ENCODE assay signal across 12 cellular contexts in genomic region chr4:26273308-26273980, GRCh38. TPM values are rescaled to one million over a fixed set of nuclear protein-coding genes. Genes with fewer than 3 reads are reported as not detected.
A peak's percentile ranks its signal among the peaks of the same experiment; 100 is the strongest.
DNase-seq lines count a peak whose midpoint lies in the region; ATAC-seq and TF ChIP-seq lines count a peak whose summit lies in the region.
"Had no signal": no experiment of that assay in that cellular context is flagged by ENCODE, and none has a peak within 500 bp of the region (broad histone marks: within the 10 kb centered on the region; RNA-seq: fewer than 3 reads in every experiment).

No MANE protein-coding gene starts in this region.

- peak overlapping the region; percentile 69 for H2AFZ ChIP-seq in OCI-LY3 (ENCODE audit: low read depth, low read length)

- H3K27ac ChIP-seq in OCI-LY3 (ENCODE audit: low read length) = no peak overlapping the region
- H3K27ac ChIP-seq in sigmoid colon = peak overlapping the region; percentile 28 to 70 (median 70)

- intact Hi-C loops in Right ventricle myocardium superior (cut with DNase I) (no loop called here), sigmoid colon (cut with DNase I) (no loop called here)

- H3K9me3 ChIP-seq in OCI-LY3 (ENCODE audit: insufficient read depth, low read length) (no peaks in the 10 kb centered on the region), sigmoid colon (no peaks in the 10 kb centered on the region)

- no peak overlapping the region for H3K9ac ChIP-seq in OCI-LY3 (ENCODE audit: low read length)

- H3K27me3 ChIP-seq in H7 (ENCODE audit: control insufficient read depth, insufficient read depth, low read length) (no peaks in the 10 kb centered on the region), OCI-LY3 (ENCODE audit: low read depth, low read length) (no peaks in the 10 kb centered on the region), sigmoid colon (no peaks in the 10 kb centered on the region)

- TF ChIP-seq CTCF in OCI-LY3 (IDR thresholded peaks at IDR 0.05; ENCODE audit: low read depth, low read length) = no peak
- TF ChIP-seq CTCF in sigmoid colon (IDR thresholded peaks at IDR 0.05) = no peak

- peak; percentile 25 for DNase-seq in H7
- DNase-seq in Right ventricle myocardium superior = peak; percentile 68
- DNase-seq in sigmoid colon = peak; percentile 71
- no peak for DNase-seq in COLO829 (ENCODE audit: low spot score)
- no peak for DNase-seq in DMS153 treated with DMSO at 0.1 percent for 48 hours (lab: John Stamatoyannopoulos, UW; ENCODE audit: unreplicated experiment)
- no peak for DNase-seq in NCI-H748 treated with DMSO at 0.1 percent for 48 hours (lab: John Stamatoyannopoulos, UW)
- DNase-seq: activated naive CD4-positive, alpha-beta T cell treated with Interleukin-2 at 50 U/mL for 16 hours; DND-41; HCEC 1CT; NCI-H1105 treated with DMSO at 0.1 percent for 48 hours had no signal

- no peaks in the 10 kb centered on the region for H3K79me2 ChIP-seq in OCI-LY3 (ENCODE audit: low read length)

- ATAC-seq in Right ventricle myocardium superior (ENCODE audit: poor library complexity) = peak; percentile 68
- ATAC-seq: stimulated activated memory B cell treated with anti-CD40 and anti-IgM and Interleukin-4, amounts not matched to agents 10 μg/mL and 1 μg/mL and 100 μg/mL, for 72 hours had no signal

- peak overlapping the region; percentile 71 for H3K4me2 ChIP-seq in OCI-LY3 (ENCODE audit: low read length)

- H3K4me3 ChIP-seq in H7 (ENCODE audit: insufficient read depth, low read depth, low read length) (no peak overlapping the region), OCI-LY3 (ENCODE audit: low read length) (peak overlapping the region; percentile 37), sigmoid colon (no peak overlapping the region)

- H3K4me1 ChIP-seq in OCI-LY3 (ENCODE audit: low read length) (peaks cover 21% of the 10 kb centered on the region), sigmoid colon (peaks cover 0 to 23% (median 19%) of the 10 kb centered on the region in 4 donors)

- no peaks in the 10 kb centered on the region for H4K20me1 ChIP-seq in OCI-LY3 (ENCODE audit: insufficient read depth, low read length)

- H3K36me3 ChIP-seq in H7 (replicated peaks; ENCODE audit: control insufficient read depth, insufficient read depth, low read length) (no peaks in the 10 kb centered on the region), OCI-LY3 (replicated peaks; ENCODE audit: low read depth, low read length) (no peaks in the 10 kb centered on the region), sigmoid colon (no peaks in the 10 kb centered on the region)

- no peak for TF ChIP-seq EP300 in sigmoid colon (IDR thresholded peaks at IDR 0.05)

- 62 to 84% methylated on average over 15 of the region's 15 CpGs for WGBS in sigmoid colon, 2 donors

- TF ChIP-seq POLR2A in sigmoid colon (IDR thresholded peaks at IDR 0.05) = no peak

RNA-seq across cellular contexts. Expression of gene RBPJ, which starts 47.4 kb away (rescaled TPM):
- total RNA-seq in H7 (2014; rRNA removed; shearing (Covaris generic)) = 65.4 and 103 TPM in 2 replicates
- 44.2 TPM for total RNA-seq in Right ventricle myocardium superior
- 100 to 1,000 TPM in 2 of 4 donors, 10 to 100 TPM in 2; 78.4 to 114 (median 100) TPM for total RNA-seq in sigmoid colon
- 10 to 100 TPM; 15.0 to 25.0 (median 15.0) TPM for polyA plus RNA-seq in sigmoid colon

Comparison
In these comparisons a context has a peak if more than half of its experiments do, and no peak if none do; other contexts are left out.
1. DNase-seq: peak in H7 (single experiment), Right ventricle myocardium superior (single experiment) and sigmoid colon (single experiment); none in COLO829 (single experiment), DMS153 treated with DMSO at 0.1 percent for 48 hours (single experiment) and NCI-H748 treated with DMSO at 0.1 percent for 48 hours (single experiment).